ENCODE assay signal across 1 cellular context in the genomic region with DNA sequence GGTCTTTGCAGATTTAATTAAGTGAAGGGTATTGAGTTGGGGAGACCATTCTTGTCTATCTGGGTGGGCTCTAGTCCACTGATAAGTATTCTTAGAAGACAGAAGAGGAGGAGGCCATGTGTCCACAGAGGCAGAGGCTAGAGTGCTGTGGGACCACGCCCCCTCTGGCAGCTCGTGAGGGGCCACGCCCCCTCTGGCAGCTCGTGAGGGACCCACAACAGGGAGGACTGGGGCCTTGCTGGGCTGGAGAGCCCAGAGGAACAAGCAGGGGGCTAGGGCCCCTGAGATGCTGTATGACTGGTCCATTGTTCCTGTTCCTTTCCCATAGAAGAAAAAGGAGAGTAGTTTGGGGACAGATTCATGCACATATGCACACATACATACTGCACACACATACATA.
TF ChIP-seq lines count a peak whose summit lies in the region.

No MANE protein-coding gene starts in this region.

TF ChIP-seq in SK-N-SH treated with all-trans-retinoic acid at 6 μM for 48 hours, 23 proteins besides CTCF, POLR2A, EP300 and RAD21 (continued from another document):
- TF ChIP-seq TOX (CRISPR knock-in tag; IDR thresholded peaks at IDR 0.05; ENCODE audit: borderline replicate concordance) (no peak), ZFP30 (CRISPR knock-in tag; IDR thresholded peaks at IDR 0.05) (no peak)
TF ChIP-seq in SK-N-SH treated with all-trans-retinoic acid at 6 μM for 48 hours: peak in this region for 0.
